37 cellular contexts compared by ENCODE assay signal in the genomic region with DNA sequence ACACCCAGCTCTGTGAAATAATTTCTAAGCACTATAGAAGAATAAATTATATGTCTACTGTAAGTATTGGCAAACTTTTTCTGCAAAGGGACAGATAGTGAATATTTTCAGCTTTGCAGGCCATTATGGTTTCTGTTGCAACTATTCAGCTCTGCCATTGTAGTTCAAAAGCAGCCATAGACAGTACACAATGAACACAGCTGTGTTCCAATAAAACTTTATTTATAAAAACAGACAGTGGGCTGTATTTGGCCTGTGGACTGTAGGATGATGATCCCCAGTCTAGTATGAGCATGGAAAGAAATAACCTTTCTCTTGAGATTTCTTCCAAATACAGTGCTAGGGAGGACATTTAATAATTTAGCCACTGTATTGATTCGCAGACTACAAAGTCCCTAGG.
"Had no signal": no experiment of that assay in that cellular context is flagged by ENCODE, and none has a peak within 500 bp of the region (broad histone marks: within the 10 kb centered on the region; RNA-seq: fewer than 3 reads in every experiment).

No MANE protein-coding gene starts in this region.

- H3K27ac Mint-ChIP-seq: activated CD4-positive, alpha-beta memory T cell treated with anti-CD3 and anti-CD28 coated beads for 36 hours; activated CD4-positive, alpha-beta T cell treated with anti-CD3 and anti-CD28 coated beads for 36 hours; activated CD4-positive, alpha-beta T cell treated with anti-CD3 and anti-CD28 coated beads, Interleukin-2, amount 10 ng/mL, durations not matched to agents 24 days and 14 days; activated CD8-positive, alpha-beta memory T cell treated with anti-CD3 and anti-CD28 coated beads, Interleukin-2, amount 10 ng/mL, durations not matched to agents 7 days and 5 days; activated CD8-positive, alpha-beta T cell treated with anti-CD3 and anti-CD28 coated beads, Interleukin-2, amount 10 ng/mL, durations not matched to agents 7 days and 5 days; activated naive CD4-positive, alpha-beta T cell treated with anti-CD3 and anti-CD28 coated beads for 36 hours; activated naive CD4-positive, alpha-beta T cell treated with anti-CD3 and anti-CD28 coated beads, Interleukin-2, amount 50 U/mL, for 24 hours; activated naive CD8-positive, alpha-beta T cell treated with anti-CD3 and anti-CD28 coated beads for 36 hours; activated naive CD8-positive, alpha-beta T cell treated with anti-CD3 and anti-CD28 coated beads, Interleukin-2, amount 50 U/mL, for 24 hours; activated T-helper 1 cell treated with anti-CD3 and anti-CD28 coated beads, Interleukin-12 subunit alpha, Interleukin-12 subunit beta, Interleukin-2, Interleukin-4 antibody, amounts not matched to agents 30 ng/mL and 10 ng/mL and 1 ng/mL, durations not matched to agents 14 hours and 24 hours and 36 hours; activated T-helper 2 cell treated with anti-CD3 and anti-CD28 coated beads, Interferon-gamma antibody, Interleukin-2, Interleukin-4, amounts not matched to agents 10 μg/mL and 5 μg/mL and 100 μg/mL, durations not matched to agents 14 hours and 24 hours and 36 hours; brain; dendritic cell treated with granulocyte-macrophage colony-stimulating factor and Interleukin-4, amounts not matched to agents 40 ng/mL and 50 ng/mL, for 4 days; effector memory CD8-positive, alpha-beta T cell; T-cell; T-helper 1 cell treated with Interleukin-12 subunit alpha and Interleukin-12 subunit beta and Interleukin-4 antibody, amounts not matched to agents 30 μg/mL and 1 μg/mL, for 36 hours had no signal

- H3K27me3 ChIP-seq: adrenal gland, ascending aorta, breast epithelium, cardiac muscle cell, gastroesophageal sphincter had no signal

- H3K27ac ChIP-seq: adrenal gland, ascending aorta, breast epithelium, cardiac muscle cell, coronary artery, dorsolateral prefrontal cortex, epithelial cell of prostate, esophagus squamous epithelium, gastroesophageal sphincter, heart right ventricle had no signal

- FAIRE-seq: endometrium, endothelial cell of umbilical vein had no signal

- H3K9me3 Mint-ChIP-seq: activated CD4-positive, alpha-beta memory T cell treated with anti-CD3 and anti-CD28 coated beads for 36 hours; activated CD4-positive, alpha-beta T cell treated with anti-CD3 and anti-CD28 coated beads, Interleukin-2, amount 10 ng/mL, durations not matched to agents 24 days and 14 days; activated naive CD4-positive, alpha-beta T cell treated with anti-CD3 and anti-CD28 coated beads for 36 hours; activated naive CD4-positive, alpha-beta T cell treated with anti-CD3 and anti-CD28 coated beads, Interleukin-2, amount 50 U/mL, for 24 hours; activated naive CD8-positive, alpha-beta T cell treated with anti-CD3 and anti-CD28 coated beads for 36 hours; activated naive CD8-positive, alpha-beta T cell treated with anti-CD3 and anti-CD28 coated beads, Interleukin-2, amount 50 U/mL, for 24 hours; activated T-helper 1 cell treated with anti-CD3 and anti-CD28 coated beads, Interleukin-12 subunit alpha, Interleukin-12 subunit beta, Interleukin-2, Interleukin-4 antibody, amounts not matched to agents 30 ng/mL and 10 ng/mL and 1 ng/mL, durations not matched to agents 14 hours and 24 hours and 36 hours; activated T-helper 2 cell treated with anti-CD3 and anti-CD28 coated beads, Interferon-gamma antibody, Interleukin-2, Interleukin-4, amounts not matched to agents 10 μg/mL and 5 μg/mL and 100 μg/mL, durations not matched to agents 14 hours and 24 hours and 36 hours; brain; central memory CD8-positive, alpha-beta T cell; dendritic cell treated with granulocyte-macrophage colony-stimulating factor and Interleukin-4, amounts not matched to agents 40 ng/mL and 50 ng/mL, for 4 days; effector memory CD8-positive, alpha-beta T cell; T-helper 1 cell treated with Interleukin-12 subunit alpha and Interleukin-12 subunit beta and Interleukin-4 antibody, amounts not matched to agents 30 μg/mL and 1 μg/mL, for 36 hours had no signal

- H3K4me1 ChIP-seq: adrenal gland, ascending aorta, breast epithelium, esophagus squamous epithelium, gastroesophageal sphincter had no signal

- H3K36me3 Mint-ChIP-seq: activated CD4-positive, alpha-beta memory T cell treated with anti-CD3 and anti-CD28 coated beads for 36 hours; activated CD8-positive, alpha-beta memory T cell treated with anti-CD3 and anti-CD28 coated beads, Interleukin-2, amount 10 ng/mL, durations not matched to agents 7 days and 5 days; activated naive CD4-positive, alpha-beta T cell treated with anti-CD3 and anti-CD28 coated beads, Interleukin-2, amount 50 U/mL, for 24 hours; activated naive CD8-positive, alpha-beta T cell treated with anti-CD3 and anti-CD28 coated beads for 36 hours; brain; T-cell had no signal

- H3K4me3 ChIP-seq: adrenal gland, ascending aorta, breast epithelium, cardiac muscle cell, coronary artery, dorsolateral prefrontal cortex, esophagus squamous epithelium, gastroesophageal sphincter, heart right ventricle had no signal

- H3K36me3 ChIP-seq: adrenal gland, ascending aorta, breast epithelium, cardiac muscle cell, esophagus squamous epithelium, gastroesophageal sphincter, heart right ventricle had no signal

- H3K27me3 Mint-ChIP-seq: activated naive CD8-positive, alpha-beta T cell treated with anti-CD3 and anti-CD28 coated beads, Interleukin-2, amount 50 U/mL, for 24 hours had no signal

- H3K4me3 Mint-ChIP-seq: activated CD4-positive, alpha-beta memory T cell treated with anti-CD3 and anti-CD28 coated beads for 36 hours; activated CD4-positive, alpha-beta T cell treated with anti-CD3 and anti-CD28 coated beads for 36 hours; activated CD4-positive, alpha-beta T cell treated with anti-CD3 and anti-CD28 coated beads, Interleukin-2, amount 10 ng/mL, durations not matched to agents 24 days and 14 days; activated CD8-positive, alpha-beta memory T cell treated with anti-CD3 and anti-CD28 coated beads, Interleukin-2, amount 10 ng/mL, durations not matched to agents 7 days and 5 days; activated CD8-positive, alpha-beta T cell treated with anti-CD3 and anti-CD28 coated beads, Interleukin-2, amount 10 ng/mL, durations not matched to agents 7 days and 5 days; activated naive CD4-positive, alpha-beta T cell treated with anti-CD3 and anti-CD28 coated beads for 36 hours; activated naive CD4-positive, alpha-beta T cell treated with anti-CD3 and anti-CD28 coated beads, Interleukin-2, amount 50 U/mL, for 24 hours; activated naive CD8-positive, alpha-beta T cell treated with anti-CD3 and anti-CD28 coated beads for 36 hours; activated naive CD8-positive, alpha-beta T cell treated with anti-CD3 and anti-CD28 coated beads, Interleukin-2, amount 50 U/mL, for 24 hours; activated T-helper 1 cell treated with anti-CD3 and anti-CD28 coated beads, Interleukin-12 subunit alpha, Interleukin-12 subunit beta, Interleukin-2, Interleukin-4 antibody, amounts not matched to agents 30 ng/mL and 10 ng/mL and 1 ng/mL, durations not matched to agents 14 hours and 24 hours and 36 hours; brain; central memory CD8-positive, alpha-beta T cell; dendritic cell treated with granulocyte-macrophage colony-stimulating factor and Interleukin-4, amounts not matched to agents 40 ng/mL and 50 ng/mL, for 4 days; effector memory CD8-positive, alpha-beta T cell; T-cell; T-helper 1 cell treated with Interleukin-12 subunit alpha and Interleukin-12 subunit beta and Interleukin-4 antibody, amounts not matched to agents 30 μg/mL and 1 μg/mL, for 36 hours had no signal

- H3K9me3 ChIP-seq: adrenal gland, ascending aorta, breast epithelium, esophagus squamous epithelium, gastroesophageal sphincter, heart right ventricle had no signal

- H3K4me1 Mint-ChIP-seq: activated CD4-positive, alpha-beta T cell treated with anti-CD3 and anti-CD28 coated beads for 36 hours; activated CD4-positive, alpha-beta T cell treated with anti-CD3 and anti-CD28 coated beads, Interleukin-2, amount 10 ng/mL, durations not matched to agents 24 days and 14 days; activated CD8-positive, alpha-beta memory T cell treated with anti-CD3 and anti-CD28 coated beads, Interleukin-2, amount 10 ng/mL, durations not matched to agents 7 days and 5 days; activated naive CD4-positive, alpha-beta T cell treated with anti-CD3 and anti-CD28 coated beads, Interleukin-2, amount 50 U/mL, for 24 hours; activated naive CD8-positive, alpha-beta T cell treated with anti-CD3 and anti-CD28 coated beads for 36 hours; activated naive CD8-positive, alpha-beta T cell treated with anti-CD3 and anti-CD28 coated beads, Interleukin-2, amount 50 U/mL, for 24 hours; central memory CD8-positive, alpha-beta T cell; T-cell had no signal

- DNase-seq: activated CD4-positive, alpha-beta memory T cell treated with anti-CD3 and anti-CD28 coated beads for 36 hours; activated CD4-positive, alpha-beta T cell treated with anti-CD3 and anti-CD28 coated beads for 36 hours; activated CD4-positive, alpha-beta T cell treated with anti-CD3 and anti-CD28 coated beads, Interleukin-2, amount 10 ng/mL, durations not matched to agents 24 days and 14 days; activated CD4-positive, CD25-positive, alpha-beta regulatory T cell; activated CD4-positive, CD25-positive, alpha-beta regulatory T cell treated with anti-CD3 and anti-CD28 coated beads, Interleukin-2, amount 50 U/mL, for 72 hours; activated CD8-positive, alpha-beta memory T cell treated with anti-CD3 and anti-CD28 coated beads, Interleukin-2, amount 10 ng/mL, durations not matched to agents 7 days and 5 days; activated CD8-positive, alpha-beta memory T cell treated with anti-CD3 and anti-CD28 coated beads, Interleukin-2, amount 50 U/mL, for 4 hours; activated CD8-positive, alpha-beta T cell treated with anti-CD3 and anti-CD28 coated beads, Interleukin-2, amount 10 ng/mL, durations not matched to agents 7 days and 5 days; activated effector memory CD4-positive, alpha-beta T cell treated with anti-CD3 and anti-CD28 coated beads, Interleukin-2, amount 50 U/mL, for 16 hours; activated naive CD4-positive, alpha-beta T cell treated with anti-CD3 and anti-CD28 coated beads for 36 hours; activated naive CD8-positive, alpha-beta T cell treated with anti-CD3 and anti-CD28 coated beads for 36 hours; activated naive CD8-positive, alpha-beta T cell treated with anti-CD3 and anti-CD28 coated beads, Interleukin-2, amount 50 U/mL, for 24 hours; activated T-cell treated with anti-CD3 and anti-CD28 coated beads, Interleukin-2, amount 50 U/mL, for 1 hour; activated T-cell treated with anti-CD3 and anti-CD28 coated beads, Interleukin-2, amount 50 U/mL, for 48 hours; adrenal gland; dorsolateral prefrontal cortex; effector memory CD8-positive, alpha-beta T cell; esophagus squamous epithelium; foreskin melanocyte; heart right ventricle; T-cell; T1000 had no signal
